In genomic region chr3:138066383-138066782, GRCh38 we compare ENCODE assay signal across 13 cellular contexts. TPM values are rescaled to one million over a fixed set of nuclear protein-coding genes. Genes with fewer than 3 reads are reported as not detected.
DNase-seq lines count a peak whose midpoint lies in the region; ATAC-seq lines count a peak whose summit lies in the region.
"Had no signal": no experiment of that assay in that cellular context is flagged by ENCODE, and none has a peak within 500 bp of the region (broad histone marks: within the 10 kb centered on the region; RNA-seq: fewer than 3 reads in every experiment).

No MANE protein-coding gene starts in this region.

- H3K27me3 Mint-ChIP-seq in activated CD8-positive, alpha-beta memory T cell treated with anti-CD3 and anti-CD28 coated beads, Interleukin-2, amount 10 ng/mL, durations not matched to agents 7 days and 5 days = peaks cover 30% of the 10 kb centered on the region

- peak; percentile 93 for ATAC-seq in activated CD8-positive, alpha-beta memory T cell treated with anti-CD3 and anti-CD28 coated beads, Interleukin-2, amount 10 ng/mL, durations not matched to agents 7 days and 5 days
- peak; percentile 71 for ATAC-seq in GM21737 (IDR thresholded peaks at IDR 0.05; ENCODE audit: unreplicated experiment)
- peak; percentile 87 for ATAC-seq in HG03432 (IDR thresholded peaks at IDR 0.05; ENCODE audit: unreplicated experiment)
- ATAC-seq: pancreas, SK-N-SH treated with all-trans-retinoic acid at 6 μM for 48 hours had no signal

- H3K27ac Mint-ChIP-seq in activated CD8-positive, alpha-beta memory T cell treated with anti-CD3 and anti-CD28 coated beads, Interleukin-2, amount 10 ng/mL, durations not matched to agents 7 days and 5 days = peak overlapping the region; percentile 78

- peak; percentile 82 for DNase-seq in activated CD8-positive, alpha-beta memory T cell treated with anti-CD3 and anti-CD28 coated beads, Interleukin-2, amount 10 ng/mL, durations not matched to agents 7 days and 5 days
- DNase-seq in activated CD8-positive, alpha-beta memory T cell treated with anti-CD3 and anti-CD28 coated beads, Interleukin-2, amount 50 U/mL, for 4 hours = no peak
- DNase-seq in stimulated activated CD8-positive, alpha-beta memory T cell treated with anti-CD3 and anti-CD28 coated beads, Interleukin-15, amount 100 ng/mL, for 48 hours (ENCODE audit: low read depth in 2 of 2) = peak; percentile 32 to 52
- DNase-seq in GOT3 (lab: John Stamatoyannopoulos, UW) = no peak
- DNase-seq in middle frontal gyrus (ENCODE audit: extremely low spot score, low spot score) = no peak
- DNase-seq in NCI-H1417 treated with DMSO at 0.1 percent for 48 hours (lab: John Stamatoyannopoulos, UW) = no peak
- DNase-seq: ACHN; effector CD4-positive, alpha-beta T cell; pancreas had no signal

- H3K4me1 Mint-ChIP-seq in activated CD8-positive, alpha-beta memory T cell treated with anti-CD3 and anti-CD28 coated beads, Interleukin-2, amount 10 ng/mL, durations not matched to agents 7 days and 5 days = peaks cover 33% of the 10 kb centered on the region

- no peaks in the 10 kb centered on the region for H3K36me3 Mint-ChIP-seq in activated CD8-positive, alpha-beta memory T cell treated with anti-CD3 and anti-CD28 coated beads, Interleukin-2, amount 10 ng/mL, durations not matched to agents 7 days and 5 days

- no peaks in the 10 kb centered on the region for H3K9me3 Mint-ChIP-seq in activated CD8-positive, alpha-beta memory T cell treated with anti-CD3 and anti-CD28 coated beads, Interleukin-2, amount 10 ng/mL, durations not matched to agents 7 days and 5 days (ENCODE audit: low read depth)

- CTCF ChIA-PET in activated CD8-positive, alpha-beta memory T cell treated with anti-CD3 and anti-CD28 coated beads, Interleukin-2, amount 10 ng/mL, durations not matched to agents 7 days and 5 days (lab: Charles Lee) = interaction anchor here (0.9 to 3.9 kb wide), 4 partner anchors 28 to 849 kb away, joined by 3 to 41 read pairs (median 4); no protein-coding TSS in a partner anchor

- no peak overlapping the region for H3K4me3 Mint-ChIP-seq in activated CD8-positive, alpha-beta memory T cell treated with anti-CD3 and anti-CD28 coated beads, Interleukin-2, amount 10 ng/mL, durations not matched to agents 7 days and 5 days

RNA-seq across cellular contexts. Expression of gene DZIP1L, which starts 49.0 kb away (rescaled TPM):
- under 1 TPM; 0.38 to 0.56 TPM for total RNA-seq in activated CD8-positive, alpha-beta memory T cell treated with anti-CD3 and anti-CD28 coated beads, Interleukin-2, amount 10 ng/mL, durations not matched to agents 7 days and 5 days

RNA-seq across cellular contexts. Expression of gene CLDN18, which starts 56.4 kb away (rescaled TPM):
- not detected for total RNA-seq in activated CD8-positive, alpha-beta memory T cell treated with anti-CD3 and anti-CD28 coated beads, Interleukin-2, amount 10 ng/mL, durations not matched to agents 7 days and 5 days
- total RNA-seq: NCI-H460 had no signal

Comparison
In these comparisons a context has a peak if more than half of its experiments do, and no peak if none do; other contexts are left out.
1. DNase-seq: peak in activated CD8-positive, alpha-beta memory T cell treated with anti-CD3 and anti-CD28 coated beads, Interleukin-2, amount 10 ng/mL, durations not matched to agents 7 days and 5 days (single experiment) and stimulated activated CD8-positive, alpha-beta memory T cell treated with anti-CD3 and anti-CD28 coated beads, Interleukin-15, amount 100 ng/mL, for 48 hours (2 of 2); none in activated CD8-positive, alpha-beta memory T cell treated with anti-CD3 and anti-CD28 coated beads, Interleukin-2, amount 50 U/mL, for 4 hours (single experiment), GOT3 (single experiment), middle frontal gyrus (single experiment) and NCI-H1417 treated with DMSO at 0.1 percent for 48 hours (single experiment).
2. Peak in every context shown above with its lines, with median percentiles within 50 percentile points of each other: ATAC-seq.